Comparison of ENCODE assay signal across 1 cellular context in the genomic region with DNA sequence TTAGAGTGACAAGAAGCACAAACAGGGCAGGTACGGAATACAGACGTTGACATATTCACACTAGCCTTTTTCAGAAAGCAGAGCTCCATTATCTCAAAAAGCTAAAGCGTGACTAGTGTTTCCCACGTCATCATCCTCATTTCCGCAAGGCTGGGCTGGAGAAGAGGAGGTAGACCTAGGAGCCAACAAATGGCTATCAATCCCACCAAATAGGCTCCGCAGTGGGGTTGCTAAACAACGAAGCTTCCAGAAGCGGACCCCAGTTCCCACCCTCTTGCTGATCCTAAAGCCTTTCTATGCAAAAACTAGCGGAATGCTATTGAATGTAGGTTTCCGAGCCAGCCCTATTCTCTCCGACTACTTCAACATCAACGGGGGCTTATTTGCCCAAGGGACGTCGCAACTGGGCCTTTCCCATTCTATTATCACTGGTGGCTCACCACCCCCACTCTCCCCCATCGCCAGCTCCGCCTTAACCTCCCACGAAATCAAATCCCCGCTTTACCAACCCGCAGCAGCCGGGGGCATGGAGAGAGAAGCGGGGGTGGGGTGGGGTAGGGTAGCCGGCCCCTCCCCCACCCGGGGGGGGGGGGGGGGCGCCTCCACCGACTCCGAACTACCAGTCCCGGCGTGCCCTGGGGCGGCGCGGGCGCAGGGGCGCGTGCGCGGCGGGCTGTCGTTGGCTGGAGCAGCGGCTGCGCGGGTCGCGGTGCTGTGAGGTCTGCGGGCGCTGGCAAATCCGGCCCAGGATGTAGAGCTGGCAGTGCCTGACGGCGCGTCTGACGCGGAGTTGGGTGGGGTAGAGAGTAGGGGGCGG.
A peak's percentile ranks its signal among the peaks of the same experiment; 100 is the strongest.
TF ChIP-seq lines count a peak whose summit lies in the region.

A gene with protein sequence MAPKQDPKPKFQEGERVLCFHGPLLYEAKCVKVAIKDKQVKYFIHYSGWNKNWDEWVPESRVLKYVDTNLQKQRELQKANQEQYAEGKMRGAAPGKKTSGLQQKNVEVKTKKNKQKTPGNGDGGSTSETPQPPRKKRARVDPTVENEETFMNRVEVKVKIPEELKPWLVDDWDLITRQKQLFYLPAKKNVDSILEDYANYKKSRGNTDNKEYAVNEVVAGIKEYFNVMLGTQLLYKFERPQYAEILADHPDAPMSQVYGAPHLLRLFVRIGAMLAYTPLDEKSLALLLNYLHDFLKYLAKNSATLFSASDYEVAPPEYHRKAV (plus strand): TSS at position 736 of the 817 bp plus-strand sequence. CDS start 128 bp downstream, outside the sequence.

TF ChIP-seq in IMR-90, 13 proteins besides CTCF, POLR2A, EP300 and RAD21 (continued from another document):
- TF ChIP-seq MAZ (IDR thresholded peaks at IDR 0.05; ENCODE audit: borderline replicate concordance, low read depth, low read length) = peak; percentile 85
